1 cellular context compared by ENCODE assay signal in the genomic region with DNA sequence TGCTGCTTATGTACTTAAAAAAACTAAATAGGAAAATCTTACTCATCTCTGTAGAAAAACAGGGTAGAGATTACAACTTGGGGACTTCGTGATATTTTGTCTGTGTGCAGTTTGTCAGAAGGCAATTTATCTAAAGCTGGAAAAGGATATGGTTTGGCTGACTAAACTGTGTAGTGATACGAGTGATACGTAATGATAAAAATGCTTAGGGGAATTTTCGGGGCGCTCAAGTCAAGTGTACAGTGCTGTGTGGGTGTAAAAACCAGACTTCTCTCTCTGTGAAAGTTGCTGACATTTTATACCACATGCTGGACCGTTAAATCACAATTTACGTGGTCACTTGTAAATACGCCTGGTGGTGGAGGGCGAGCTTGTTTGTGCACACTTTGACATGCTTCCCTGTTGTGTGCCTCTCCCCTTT.
TF ChIP-seq lines count a peak whose summit lies in the region.

No MANE protein-coding gene starts in this region.

TF ChIP-seq in GM23338, 12 proteins besides CTCF, POLR2A, EP300 and RAD21 (continued from another document):
- TF ChIP-seq, protein P1, sequence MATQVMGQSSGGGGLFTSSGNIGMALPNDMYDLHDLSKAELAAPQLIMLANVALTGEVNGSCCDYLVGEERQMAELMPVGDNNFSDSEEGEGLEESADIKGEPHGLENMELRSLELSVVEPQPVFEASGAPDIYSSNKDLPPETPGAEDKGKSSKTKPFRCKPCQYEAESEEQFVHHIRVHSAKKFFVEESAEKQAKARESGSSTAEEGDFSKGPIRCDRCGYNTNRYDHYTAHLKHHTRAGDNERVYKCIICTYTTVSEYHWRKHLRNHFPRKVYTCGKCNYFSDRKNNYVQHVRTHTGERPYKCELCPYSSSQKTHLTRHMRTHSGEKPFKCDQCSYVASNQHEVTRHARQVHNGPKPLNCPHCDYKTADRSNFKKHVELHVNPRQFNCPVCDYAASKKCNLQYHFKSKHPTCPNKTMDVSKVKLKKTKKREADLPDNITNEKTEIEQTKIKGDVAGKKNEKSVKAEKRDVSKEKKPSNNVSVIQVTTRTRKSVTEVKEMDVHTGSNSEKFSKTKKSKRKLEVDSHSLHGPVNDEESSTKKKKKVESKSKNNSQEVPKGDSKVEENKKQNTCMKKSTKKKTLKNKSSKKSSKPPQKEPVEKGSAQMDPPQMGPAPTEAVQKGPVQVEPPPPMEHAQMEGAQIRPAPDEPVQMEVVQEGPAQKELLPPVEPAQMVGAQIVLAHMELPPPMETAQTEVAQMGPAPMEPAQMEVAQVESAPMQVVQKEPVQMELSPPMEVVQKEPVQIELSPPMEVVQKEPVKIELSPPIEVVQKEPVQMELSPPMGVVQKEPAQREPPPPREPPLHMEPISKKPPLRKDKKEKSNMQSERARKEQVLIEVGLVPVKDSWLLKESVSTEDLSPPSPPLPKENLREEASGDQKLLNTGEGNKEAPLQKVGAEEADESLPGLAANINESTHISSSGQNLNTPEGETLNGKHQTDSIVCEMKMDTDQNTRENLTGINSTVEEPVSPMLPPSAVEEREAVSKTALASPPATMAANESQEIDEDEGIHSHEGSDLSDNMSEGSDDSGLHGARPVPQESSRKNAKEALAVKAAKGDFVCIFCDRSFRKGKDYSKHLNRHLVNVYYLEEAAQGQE (IDR thresholded peaks at IDR 0.05; ENCODE audit: unreplicated experiment) = no peak
- no peak for TF ChIP-seq EZH2 (IDR thresholded peaks at IDR 0.05; ENCODE audit: low read depth, unreplicated experiment)
